In the genomic region with DNA sequence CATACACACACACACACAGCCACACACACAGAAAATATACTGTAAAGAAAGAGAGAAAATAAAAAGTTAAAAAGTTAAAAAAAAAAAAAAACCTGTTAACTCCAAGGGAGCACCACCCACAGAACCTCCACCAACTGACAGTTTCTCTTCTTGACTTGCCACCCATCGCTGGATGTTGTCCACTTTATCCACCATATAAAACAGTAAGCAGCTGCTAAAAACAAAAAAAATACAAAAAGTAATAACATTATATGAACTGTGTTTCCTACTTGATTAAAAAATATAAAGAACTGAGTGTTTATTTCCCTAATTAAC, we compare ENCODE assay signal across 1 cellular context.
A peak's percentile ranks its signal among the peaks of the same experiment; 100 is the strongest.
TF ChIP-seq lines count a peak whose summit lies in the region.

No MANE protein-coding gene starts in this region.

TF ChIP-seq in GM12878, 131 proteins besides CTCF, POLR2A, EP300 and RAD21:
- TF ChIP-seq NBN (IDR thresholded peaks at IDR 0.05), result peak; percentile 40; the same call in 1 of the 2 replicates
- TF ChIP-seq, protein P1, sequence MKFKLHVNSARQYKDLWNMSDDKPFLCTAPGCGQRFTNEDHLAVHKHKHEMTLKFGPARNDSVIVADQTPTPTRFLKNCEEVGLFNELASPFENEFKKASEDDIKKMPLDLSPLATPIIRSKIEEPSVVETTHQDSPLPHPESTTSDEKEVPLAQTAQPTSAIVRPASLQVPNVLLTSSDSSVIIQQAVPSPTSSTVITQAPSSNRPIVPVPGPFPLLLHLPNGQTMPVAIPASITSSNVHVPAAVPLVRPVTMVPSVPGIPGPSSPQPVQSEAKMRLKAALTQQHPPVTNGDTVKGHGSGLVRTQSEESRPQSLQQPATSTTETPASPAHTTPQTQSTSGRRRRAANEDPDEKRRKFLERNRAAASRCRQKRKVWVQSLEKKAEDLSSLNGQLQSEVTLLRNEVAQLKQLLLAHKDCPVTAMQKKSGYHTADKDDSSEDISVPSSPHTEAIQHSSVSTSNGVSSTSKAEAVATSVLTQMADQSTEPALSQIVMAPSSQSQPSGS (IDR thresholded peaks at IDR 0.05; ENCODE audit: low read length), result no peak
